ENCODE assay signal across 27 cellular contexts in genomic region chr1:38525343-38525948, GRCh38.
"Had no signal": no experiment of that assay in that cellular context is flagged by ENCODE, and none has a peak within 500 bp of the region (broad histone marks: within the 10 kb centered on the region; RNA-seq: fewer than 3 reads in every experiment).

No MANE protein-coding gene starts in this region.

- FAIRE-seq: kidney had no signal

- H3K27me3 ChIP-seq: ovary had no signal

- H3K27ac Mint-ChIP-seq: mesothelial cell of epicardium; natural killer cell; nephron progenitor cell; stimulated activated memory B cell treated with anti-CD40 and anti-IgM and Interleukin-4, amounts not matched to agents 10 μg/mL and 1 μg/mL and 100 μg/mL, for 72 hours; stimulated activated naive CD8-positive, alpha-beta T cell treated with anti-CD3 and anti-CD28 coated beads, Interleukin-15, amount 100 ng/mL, for 72 hours; type B pancreatic cell had no signal

- H3K27ac ChIP-seq: heart right ventricle, left ventricle myocardium inferior, ovary, prostate gland, sigmoid colon, tibial nerve, uterus had no signal

- H3K4me2 ChIP-seq: smooth muscle cell had no signal

- H3K9me3 Mint-ChIP-seq: natural killer cell; stimulated activated naive CD8-positive, alpha-beta T cell treated with anti-CD3 and anti-CD28 coated beads, Interleukin-15, amount 100 ng/mL, for 72 hours; type B pancreatic cell had no signal

- DNase-seq: heart right ventricle; hippocampal formation; kidney; left ventricle myocardium inferior; mesendoderm; naive B cell; natural killer cell; nephron progenitor cell; ovary; retina; right cardiac atrium; sigmoid colon; stimulated activated CD4-positive, alpha-beta T cell treated with anti-CD3 and anti-CD28 coated beads, Interleukin-1b, Interleukin-23, amount 100 ng/mL, for 48 hours; stimulated activated CD4-positive, alpha-beta T cell treated with anti-CD3 and anti-CD28 coated beads, Interleukin-2, amount 100 ng/mL, for 48 hours; stimulated activated CD4-positive, alpha-beta T cell treated with anti-CD3 and anti-CD28 coated beads, Interleukin-4, amount 100 ng/mL, for 4 hours; stimulated activated CD8-positive, alpha-beta memory T cell treated with anti-CD3 and anti-CD28 coated beads, Interleukin-4, amount 100 ng/mL, for 48 hours; stimulated activated naive CD4-positive, alpha-beta T cell treated with Interleukin-2 at 50 U/mL for 16 hours; stimulated activated naive CD8-positive, alpha-beta T cell treated with anti-CD3 and anti-CD28 coated beads, Interleukin-15, amount 100 ng/mL, for 72 hours; substantia nigra; uterus had no signal

- H3K4me1 ChIP-seq: heart right ventricle, left ventricle myocardium inferior, prostate gland, sigmoid colon, tibial nerve, uterus had no signal

- H3K36me3 ChIP-seq: heart right ventricle, left ventricle myocardium inferior, ovary, prostate gland, sigmoid colon, tibial nerve, uterus had no signal

- H3K4me3 Mint-ChIP-seq: mesothelial cell of epicardium; naive B cell; natural killer cell; nephron progenitor cell; stimulated activated memory B cell treated with anti-CD40 and anti-IgM and Interleukin-4, amounts not matched to agents 10 μg/mL and 1 μg/mL and 100 μg/mL, for 72 hours; stimulated activated naive CD8-positive, alpha-beta T cell treated with anti-CD3 and anti-CD28 coated beads, Interleukin-15, amount 100 ng/mL, for 72 hours; type B pancreatic cell had no signal

- ATAC-seq: heart right ventricle; natural killer cell; right cardiac atrium; stimulated activated memory B cell treated with anti-CD40 and anti-IgM and Interleukin-4, amounts not matched to agents 10 μg/mL and 1 μg/mL and 100 μg/mL, for 72 hours; stimulated activated naive CD8-positive, alpha-beta T cell treated with anti-CD3 and anti-CD28 coated beads, Interleukin-15, amount 100 ng/mL, for 72 hours had no signal

- H3K36me3 Mint-ChIP-seq: mesothelial cell of epicardium; naive B cell; natural killer cell; stimulated activated memory B cell treated with anti-CD40 and anti-IgM and Interleukin-4, amounts not matched to agents 10 μg/mL and 1 μg/mL and 100 μg/mL, for 72 hours; type B pancreatic cell had no signal

- H3K4me3 ChIP-seq: heart right ventricle, left ventricle myocardium inferior, lung, ovary, prostate gland, sigmoid colon, smooth muscle cell, tibial nerve, uterus had no signal

- H3K9me3 ChIP-seq: heart right ventricle, left ventricle myocardium inferior, ovary, prostate gland, sigmoid colon, tibial nerve, uterus had no signal
